8 cellular contexts compared by ENCODE assay signal in genomic region chr19:860481-861098, GRCh38. TPM values are rescaled to one million over a fixed set of nuclear protein-coding genes. Genes with fewer than 3 reads are reported as not detected.
DNase-seq lines count a peak whose midpoint lies in the region; ATAC-seq and TF ChIP-seq lines count a peak whose summit lies in the region.

No MANE protein-coding gene starts in this region.

- CTCF ChIA-PET in AG04449 (lab: Yijun Ruan, JAX): interaction anchor here (1.0 to 4.6 kb wide), 3 partner anchors 11 to 124 kb away, joined by 3 to 27 read pairs (median 12); partner anchors contain the start of gene WDR18

- H3K27ac Mint-ChIP-seq in activated T-helper 2 cell treated with anti-CD3 and anti-CD28 coated beads, Interferon-gamma antibody, Interleukin-2, Interleukin-4, amounts not matched to agents 10 μg/mL and 5 μg/mL and 100 μg/mL, durations not matched to agents 14 hours and 24 hours and 36 hours: no peak overlapping the region

- no peaks in the 10 kb centered on the region for H3K9me2 ChIP-seq in OCI-LY1 (ENCODE audit: low read depth, low read length)

- H3K27me3 ChIP-seq in OCI-LY1 (ENCODE audit: insufficient read depth, low read length) (no peaks in the 10 kb centered on the region), rectal smooth muscle tissue (ENCODE audit: control insufficient read depth, insufficient read depth, low read length) (no peaks in the 10 kb centered on the region)

- peaks cover 6% of the 10 kb centered on the region for H3K27me3 Mint-ChIP-seq in activated T-helper 2 cell treated with anti-CD3 and anti-CD28 coated beads, Interferon-gamma antibody, Interleukin-2, Interleukin-4, amounts not matched to agents 10 μg/mL and 5 μg/mL and 100 μg/mL, durations not matched to agents 14 hours and 24 hours and 36 hours (ENCODE audit: low read depth)

- ATAC-seq in GM21717 (IDR thresholded peaks at IDR 0.05; ENCODE audit: unreplicated experiment): no peak

- no peak overlapping the region for H3K27ac ChIP-seq in OCI-LY1 (ENCODE audit: low read depth, low read length, poor library complexity, severe bottlenecking)
- no peak overlapping the region for H3K27ac ChIP-seq in rectal smooth muscle tissue (ENCODE audit: low read depth, low read length)

- peak overlapping the region; percentile 17 for H3K4me3 Mint-ChIP-seq in activated T-helper 2 cell treated with anti-CD3 and anti-CD28 coated beads, Interferon-gamma antibody, Interleukin-2, Interleukin-4, amounts not matched to agents 10 μg/mL and 5 μg/mL and 100 μg/mL, durations not matched to agents 14 hours and 24 hours and 36 hours (ENCODE audit: low read depth)

- TF ChIP-seq CTCF in AG04449 (IDR thresholded peaks at IDR 0.05; ENCODE audit: insufficient read depth, low read length, missing control alignments): peak; percentile 37
- TF ChIP-seq CTCF in OCI-LY1 (IDR thresholded peaks at IDR 0.05; ENCODE audit: low read length): peak; percentile 34

- H3K4me3 ChIP-seq in AG04449 (ENCODE audit: low read depth, low read length) (peak overlapping the region; percentile 47), OCI-LY1 (ENCODE audit: low read depth, low read length, poor library complexity, severe bottlenecking) (peak overlapping the region; percentile 62), rectal smooth muscle tissue (ENCODE audit: low read length) (peak overlapping the region; percentile 54)

- H3K4me1 Mint-ChIP-seq in activated T-helper 2 cell treated with anti-CD3 and anti-CD28 coated beads, Interferon-gamma antibody, Interleukin-2, Interleukin-4, amounts not matched to agents 10 μg/mL and 5 μg/mL and 100 μg/mL, durations not matched to agents 14 hours and 24 hours and 36 hours (ENCODE audit: low read depth): peaks cover 9% of the 10 kb centered on the region

- TF ChIP-seq POLR2A in GM15510 (IDR thresholded peaks at IDR 0.05; ENCODE audit: borderline replicate concordance, extremely low read depth, insufficient read length): peak; percentile 41

- POLR2A ChIA-PET in AG04449 (lab: Yijun Ruan, JAX): no interaction called here

- H3K36me3 ChIP-seq in OCI-LY1 (ENCODE audit: insufficient read depth, low read length) (no peaks in the 10 kb centered on the region), rectal smooth muscle tissue (ENCODE audit: control insufficient read depth, insufficient read depth, low read length) (no peaks in the 10 kb centered on the region)

- no peaks in the 10 kb centered on the region for H3K9me3 ChIP-seq in OCI-LY1 (ENCODE audit: low read length)

- H3K36me3 Mint-ChIP-seq in activated T-helper 2 cell treated with anti-CD3 and anti-CD28 coated beads, Interferon-gamma antibody, Interleukin-2, Interleukin-4, amounts not matched to agents 10 μg/mL and 5 μg/mL and 100 μg/mL, durations not matched to agents 14 hours and 24 hours and 36 hours (ENCODE audit: low read depth): no peaks in the 10 kb centered on the region

- H2AFZ ChIP-seq in OCI-LY1 (ENCODE audit: low read length): no peak overlapping the region

- DNase-seq in AG04449 (ENCODE audit: low read depth, low spot score) (no peak), glomerular visceral epithelial cell (ENCODE audit: extremely low spot score) (peak; percentile 79), GM19240 (ENCODE audit: insufficient read length, low spot score) (no peak)
- DNase-seq in activated T-helper 2 cell treated with anti-CD3 and anti-CD28 coated beads, Interferon-gamma antibody, Interleukin-2, Interleukin-4, amounts not matched to agents 10 μg/mL and 5 μg/mL and 100 μg/mL, durations not matched to agents 14 hours and 24 hours and 36 hours (ENCODE audit: low spot score): peak; percentile 51

- H3K4me2 ChIP-seq in OCI-LY1 (ENCODE audit: low read length): peak overlapping the region; percentile 63

- no peaks in the 10 kb centered on the region for H3K79me2 ChIP-seq in OCI-LY1 (ENCODE audit: insufficient read depth, low read length)

- H3F3A ChIP-seq in OCI-LY1 (ENCODE audit: insufficient read depth, low read length): no peaks in the 10 kb centered on the region

- H3K9ac ChIP-seq in OCI-LY1 (ENCODE audit: low read length): peak overlapping the region; percentile 55; the same call in 1 of the 2 replicates
- H3K9ac ChIP-seq in rectal smooth muscle tissue (ENCODE audit: low read length): no peak overlapping the region

- no peaks in the 10 kb centered on the region for H4K20me1 ChIP-seq in OCI-LY1 (ENCODE audit: insufficient read depth, low read length)

- H3K9me3 Mint-ChIP-seq in activated T-helper 2 cell treated with anti-CD3 and anti-CD28 coated beads, Interferon-gamma antibody, Interleukin-2, Interleukin-4, amounts not matched to agents 10 μg/mL and 5 μg/mL and 100 μg/mL, durations not matched to agents 14 hours and 24 hours and 36 hours: no peaks in the 10 kb centered on the region

- H3K4me1 ChIP-seq in OCI-LY1 (ENCODE audit: insufficient read depth, low read length, severe bottlenecking) (peaks cover 18% of the 10 kb centered on the region), rectal smooth muscle tissue (ENCODE audit: control insufficient read depth, insufficient read depth, low read length) (peaks cover 3% of the 10 kb centered on the region)

- intact Hi-C loops in activated T-helper 2 cell treated with anti-CD3 and anti-CD28 coated beads, Interferon-gamma antibody, Interleukin-2, Interleukin-4, amounts not matched to agents 10 μg/mL and 5 μg/mL and 100 μg/mL, durations not matched to agents 14 hours and 24 hours and 36 hours (cut with micrococcal nuclease): loop anchor here (5.0 kb wide), 1 partner anchor 122 kb away; the partner anchor contains the start of gene WDR18

RNA-seq across cellular contexts. Expression of gene CFD, which starts 1.1 kb away (rescaled TPM):
- 0.94 and 1.8 TPM in 2 replicates for total RNA-seq in activated T-helper 2 cell treated with anti-CD3 and anti-CD28 coated beads, Interferon-gamma antibody, Interleukin-2, Interleukin-4, amounts not matched to agents 10 μg/mL and 5 μg/mL and 100 μg/mL, durations not matched to agents 14 hours and 24 hours and 36 hours

RNA-seq across cellular contexts. Expression of gene ELANE, which starts 8.5 kb away (rescaled TPM):
- not detected in 2 replicates for total RNA-seq in activated T-helper 2 cell treated with anti-CD3 and anti-CD28 coated beads, Interferon-gamma antibody, Interleukin-2, Interleukin-4, amounts not matched to agents 10 μg/mL and 5 μg/mL and 100 μg/mL, durations not matched to agents 14 hours and 24 hours and 36 hours

RNA-seq across cellular contexts. Expression of gene PRTN3, which starts 19.8 kb away (rescaled TPM):
- total RNA-seq in activated T-helper 2 cell treated with anti-CD3 and anti-CD28 coated beads, Interferon-gamma antibody, Interleukin-2, Interleukin-4, amounts not matched to agents 10 μg/mL and 5 μg/mL and 100 μg/mL, durations not matched to agents 14 hours and 24 hours and 36 hours: not detected in 2 replicates

RNA-seq across cellular contexts. Expression of gene MED16, which starts 32.4 kb away (rescaled TPM):
- 55.7 and 64.1 TPM in 2 replicates for total RNA-seq in activated T-helper 2 cell treated with anti-CD3 and anti-CD28 coated beads, Interferon-gamma antibody, Interleukin-2, Interleukin-4, amounts not matched to agents 10 μg/mL and 5 μg/mL and 100 μg/mL, durations not matched to agents 14 hours and 24 hours and 36 hours

RNA-seq across cellular contexts. Expression of gene RNU6-9, which starts 32.7 kb away (rescaled TPM):
- not detected in 2 replicates for total RNA-seq in activated T-helper 2 cell treated with anti-CD3 and anti-CD28 coated beads, Interferon-gamma antibody, Interleukin-2, Interleukin-4, amounts not matched to agents 10 μg/mL and 5 μg/mL and 100 μg/mL, durations not matched to agents 14 hours and 24 hours and 36 hours

Comparison
In these comparisons a context has a peak if more than half of its experiments do, and no peak if none do; other contexts are left out.
1. DNase-seq: peak in activated T-helper 2 cell treated with anti-CD3 and anti-CD28 coated beads, Interferon-gamma antibody, Interleukin-2, Interleukin-4, amounts not matched to agents 10 μg/mL and 5 μg/mL and 100 μg/mL, durations not matched to agents 14 hours and 24 hours and 36 hours (single experiment) and glomerular visceral epithelial cell (single experiment); none in AG04449 (single experiment) and GM19240 (single experiment).
2. Peak in every context shown above with its lines, with median percentiles within 50 percentile points of each other: H3K4me3 ChIP-seq.